In the genomic region with DNA sequence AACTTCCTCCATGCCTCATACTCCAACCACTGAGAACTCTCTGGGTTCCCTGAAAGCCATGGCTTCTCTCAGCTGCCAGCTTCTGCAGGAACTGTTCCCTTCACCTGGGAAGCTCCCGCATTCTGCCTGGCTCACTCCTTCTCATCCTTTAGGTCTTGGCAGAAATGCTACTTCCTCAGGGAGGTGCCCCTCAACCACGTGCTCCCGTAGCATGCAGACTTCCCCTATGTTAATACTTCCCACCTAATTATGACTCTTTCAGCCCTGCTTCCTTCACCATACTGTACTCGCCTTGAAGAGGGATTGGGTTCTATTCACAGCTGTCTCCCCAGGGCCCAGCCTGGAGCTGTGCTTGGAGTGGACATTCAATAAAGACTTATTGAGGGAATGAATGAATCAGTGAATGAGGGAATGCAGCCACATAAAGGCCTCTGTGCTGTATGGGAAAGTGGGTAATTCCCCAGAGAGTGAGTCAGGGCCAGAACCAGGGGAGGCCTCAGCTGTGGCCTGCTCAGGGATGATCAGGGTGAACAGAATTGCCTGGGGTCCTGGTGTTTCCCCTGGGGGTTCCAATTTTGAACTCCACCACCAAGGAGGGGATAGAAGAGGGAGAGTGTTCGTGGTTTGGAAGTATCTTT, we compare ENCODE assay signal across 22 cellular contexts. TPM values are rescaled to one million over a fixed set of nuclear protein-coding genes. Genes with fewer than 3 reads are reported as not detected.
"Had no signal": no experiment of that assay in that cellular context is flagged by ENCODE, and none has a peak within 500 bp of the region (broad histone marks: within the 10 kb centered on the region; RNA-seq: fewer than 3 reads in every experiment).

No MANE protein-coding gene starts in this region.

- H3K27me3 ChIP-seq: testis, vagina had no signal

- H3K4me1 Mint-ChIP-seq: stimulated activated memory B cell treated with anti-CD40 and anti-IgM and Interleukin-4, amounts not matched to agents 10 μg/mL and 1 μg/mL and 100 μg/mL, for 72 hours had no signal

- H3K4me3 ChIP-seq: left lung, lung, neural progenitor cell, testis, vagina had no signal

- H3K36me3 Mint-ChIP-seq: activated CD4-positive, alpha-beta memory T cell treated with anti-CD3 and anti-CD28 coated beads for 36 hours; activated naive CD4-positive, alpha-beta T cell treated with anti-CD3 and anti-CD28 coated beads, Interleukin-2, amount 50 U/mL, for 24 hours; naive B cell; neural progenitor cell; stimulated activated memory B cell treated with anti-CD40 and anti-IgM and Interleukin-4, amounts not matched to agents 10 μg/mL and 1 μg/mL and 100 μg/mL, for 72 hours had no signal

- DNase-seq: activated B cell treated with CpG ODN at 0.5 μM for 24 hours; activated CD4-positive, alpha-beta memory T cell treated with anti-CD3 and anti-CD28 coated beads for 36 hours; activated CD4-positive, alpha-beta T cell treated with anti-CD3 and anti-CD28 coated beads for 4 hours; activated gamma-delta T cell; amygdala; effector CD4-positive, alpha-beta T cell; erythroblast; foreskin melanocyte; left lung; naive B cell; small intestine; stimulated activated CD4-positive, alpha-beta T cell treated with anti-CD3 and anti-CD28 coated beads, Interleukin-2, amount 100 ng/mL, for 24 hours; T-helper 1 cell; testis; trophoblast cell had no signal

- H3K9me3 Mint-ChIP-seq: activated B cell treated with CpG ODN at 0.5 μM for 24 hours; activated CD4-positive, alpha-beta memory T cell treated with anti-CD3 and anti-CD28 coated beads for 36 hours; activated naive CD4-positive, alpha-beta T cell treated with anti-CD3 and anti-CD28 coated beads, Interleukin-2, amount 50 U/mL, for 24 hours; stimulated activated memory B cell treated with anti-CD40 and anti-IgM and Interleukin-4, amounts not matched to agents 10 μg/mL and 1 μg/mL and 100 μg/mL, for 72 hours had no signal

- ATAC-seq: left lung; sciatic nerve; stimulated activated memory B cell treated with anti-CD40 and anti-IgM and Interleukin-4, amounts not matched to agents 10 μg/mL and 1 μg/mL and 100 μg/mL, for 72 hours had no signal

- H3K27ac ChIP-seq: left lung, neural progenitor cell, testis, vagina had no signal

- H3K36me3 ChIP-seq: left lung, neural progenitor cell, vagina had no signal

- H3K27ac Mint-ChIP-seq: activated B cell treated with CpG ODN at 0.5 μM for 24 hours; activated CD4-positive, alpha-beta memory T cell treated with anti-CD3 and anti-CD28 coated beads for 36 hours; activated naive CD4-positive, alpha-beta T cell treated with anti-CD3 and anti-CD28 coated beads, Interleukin-2, amount 50 U/mL, for 24 hours; neural progenitor cell; stimulated activated memory B cell treated with anti-CD40 and anti-IgM and Interleukin-4, amounts not matched to agents 10 μg/mL and 1 μg/mL and 100 μg/mL, for 72 hours had no signal

- H3K4me3 Mint-ChIP-seq: activated B cell treated with CpG ODN at 0.5 μM for 24 hours; activated CD4-positive, alpha-beta memory T cell treated with anti-CD3 and anti-CD28 coated beads for 36 hours; activated naive CD4-positive, alpha-beta T cell treated with anti-CD3 and anti-CD28 coated beads, Interleukin-2, amount 50 U/mL, for 24 hours; naive B cell; neural progenitor cell; stimulated activated memory B cell treated with anti-CD40 and anti-IgM and Interleukin-4, amounts not matched to agents 10 μg/mL and 1 μg/mL and 100 μg/mL, for 72 hours had no signal

RNA-seq across cellular contexts. Expression of a gene that starts 14.4 kb away (rescaled TPM):
- total RNA-seq: activated B cell treated with CpG ODN at 0.5 μM for 24 hours; activated CD4-positive, alpha-beta memory T cell treated with anti-CD3 and anti-CD28 coated beads for 36 hours; chondrocyte had no signal

RNA-seq across cellular contexts. Expression of a gene that starts 54.6 kb away (rescaled TPM):
- total RNA-seq: activated B cell treated with CpG ODN at 0.5 μM for 24 hours; activated CD4-positive, alpha-beta memory T cell treated with anti-CD3 and anti-CD28 coated beads for 36 hours had no signal
